ENCODE assay signal across 29 cellular contexts in genomic region chr18:27931563-27931962, GRCh38.
"Had no signal": no experiment of that assay in that cellular context is flagged by ENCODE, and none has a peak within 500 bp of the region (broad histone marks: within the 10 kb centered on the region; RNA-seq: fewer than 3 reads in every experiment).

No MANE protein-coding gene starts in this region.

- H3K36me3 ChIP-seq: adrenal gland, esophagus muscularis mucosa, gastrocnemius medialis, heart left ventricle had no signal

- H3K9me3 ChIP-seq: adrenal gland, body of pancreas, esophagus muscularis mucosa, gastrocnemius medialis, heart left ventricle had no signal

- DNase-seq: activated CD4-positive, alpha-beta memory T cell treated with anti-CD3 and anti-CD28 coated beads for 36 hours; activated CD4-positive, alpha-beta T cell treated with anti-CD3 and anti-CD28 coated beads for 36 hours; activated CD4-positive, alpha-beta T cell treated with anti-CD3 and anti-CD28 coated beads, Interleukin-2, amount 10 ng/mL, durations not matched to agents 24 days and 14 days; activated CD4-positive, CD25-positive, alpha-beta regulatory T cell; activated CD4-positive, CD25-positive, alpha-beta regulatory T cell treated with anti-CD3 and anti-CD28 coated beads, Interleukin-2, amount 50 U/mL, for 72 hours; activated CD8-positive, alpha-beta memory T cell treated with anti-CD3 and anti-CD28 coated beads, Interleukin-2, amount 10 ng/mL, durations not matched to agents 7 days and 5 days; activated CD8-positive, alpha-beta memory T cell treated with anti-CD3 and anti-CD28 coated beads, Interleukin-2, amount 50 U/mL, for 4 hours; activated CD8-positive, alpha-beta T cell treated with anti-CD3 and anti-CD28 coated beads, Interleukin-2, amount 10 ng/mL, durations not matched to agents 7 days and 5 days; activated effector memory CD4-positive, alpha-beta T cell treated with anti-CD3 and anti-CD28 coated beads, Interleukin-2, amount 50 U/mL, for 16 hours; activated naive CD4-positive, alpha-beta T cell treated with anti-CD3 and anti-CD28 coated beads for 36 hours; activated naive CD8-positive, alpha-beta T cell treated with anti-CD3 and anti-CD28 coated beads for 36 hours; activated naive CD8-positive, alpha-beta T cell treated with anti-CD3 and anti-CD28 coated beads, Interleukin-2, amount 50 U/mL, for 24 hours; activated T-cell treated with anti-CD3 and anti-CD28 coated beads, Interleukin-2, amount 50 U/mL, for 1 hour; activated T-cell treated with anti-CD3 and anti-CD28 coated beads, Interleukin-2, amount 50 U/mL, for 48 hours; adrenal gland; amygdala; aorta; body of pancreas; caudate nucleus; cortex of kidney; dermis blood vessel endothelial cell; effector CD4-positive, alpha-beta T cell; effector memory CD8-positive, alpha-beta T cell; erythroblast; foreskin keratinocyte; gastrocnemius medialis; glutamatergic neuron; heart left ventricle had no signal

- H3K27me3 ChIP-seq: adrenal gland, body of pancreas, esophagus muscularis mucosa, foreskin keratinocyte, gastrocnemius medialis, heart left ventricle had no signal

- ATAC-seq: activated CD4-positive, alpha-beta T cell treated with anti-CD3 and anti-CD28 coated beads for 36 hours; activated CD8-positive, alpha-beta memory T cell treated with anti-CD3 and anti-CD28 coated beads, Interleukin-2, amount 10 ng/mL, durations not matched to agents 7 days and 5 days; activated CD8-positive, alpha-beta T cell treated with anti-CD3 and anti-CD28 coated beads, Interleukin-2, amount 10 ng/mL, durations not matched to agents 7 days and 5 days; activated naive CD8-positive, alpha-beta T cell treated with anti-CD3 and anti-CD28 coated beads, Interleukin-2, amount 50 U/mL, for 24 hours; body of pancreas; effector memory CD8-positive, alpha-beta T cell; foreskin keratinocyte; gastrocnemius medialis; heart left ventricle had no signal

- H3K27ac ChIP-seq: adrenal gland, body of pancreas, esophagus muscularis mucosa, foreskin keratinocyte, gastrocnemius medialis, heart left ventricle had no signal

- H3K4me1 ChIP-seq: adrenal gland, body of pancreas, esophagus muscularis mucosa, foreskin keratinocyte, gastrocnemius medialis, heart left ventricle had no signal

- H3K4me3 ChIP-seq: adrenal gland, body of pancreas, esophagus muscularis mucosa, gastrocnemius medialis, heart left ventricle had no signal
